Comparison of ENCODE assay signal across 10 cellular contexts in the genomic region with DNA sequence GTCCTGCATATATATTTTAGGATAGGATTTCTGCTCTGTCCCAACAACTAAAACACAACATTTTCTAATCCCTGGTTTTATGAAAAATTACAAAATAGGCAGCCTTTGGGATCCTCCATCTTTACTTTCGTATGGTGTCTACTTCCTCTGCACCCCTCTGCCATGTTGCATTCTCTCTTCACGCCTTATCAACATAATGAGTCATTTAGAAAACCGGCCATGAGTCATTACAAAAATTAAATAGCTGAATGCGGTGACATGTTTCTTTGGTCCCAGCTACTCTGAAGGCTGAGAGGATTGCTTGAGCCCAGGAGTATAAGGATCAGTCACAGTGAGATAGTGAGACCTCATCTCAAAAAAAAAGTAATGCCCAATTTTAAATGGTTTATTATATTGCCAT.
A peak's percentile ranks its signal among the peaks of the same experiment; 100 is the strongest.
DNase-seq lines count a peak whose midpoint lies in the region; ATAC-seq and TF ChIP-seq lines count a peak whose summit lies in the region.
"Had no signal": no experiment of that assay in that cellular context is flagged by ENCODE, and none has a peak within 500 bp of the region (broad histone marks: within the 10 kb centered on the region; RNA-seq: fewer than 3 reads in every experiment).

No MANE protein-coding gene starts in this region.

- H3K36me3 ChIP-seq in psoas muscle (ENCODE audit: insufficient read depth in 1 of 2, low read depth in 1 of 2) = no peaks in the 10 kb centered on the region

- intact Hi-C loops in Right ventricle myocardium inferior (cut with DNase I) (no loop called here), psoas muscle (cut with DNase I) (no loop called here)

- WGBS in psoas muscle, 3 donors = 82 to 95% (median 87%) methylated on average over 4 of the region's 4 CpGs

- H3K27ac Mint-ChIP-seq in activated T-cell treated with anti-CD3 and anti-CD28 coated beads, Interleukin-2, amount 50 U/mL, for 72 hours = no peak overlapping the region
- no peak overlapping the region for H3K27ac Mint-ChIP-seq in activated T-cell treated with anti-CD3 and anti-CD28 coated beads, Interleukin-2, amount 50 U/mL, for 24 hours
- no peak overlapping the region for H3K27ac Mint-ChIP-seq in stimulated activated naive CD8-positive, alpha-beta T cell treated with anti-CD3 and anti-CD28 coated beads, Interleukin-15, amount 100 ng/mL, for 72 hours
- H3K27ac Mint-ChIP-seq: nephron had no signal

- TF ChIP-seq CTCF in psoas muscle (IDR thresholded peaks at IDR 0.05) = no peak

- peaks cover 9% of the 10 kb centered on the region for H3K4me1 ChIP-seq in psoas muscle

- no peak overlapping the region for H3K27ac ChIP-seq in psoas muscle

- no peaks in the 10 kb centered on the region for H3K4me1 Mint-ChIP-seq in activated T-cell treated with anti-CD3 and anti-CD28 coated beads, Interleukin-2, amount 50 U/mL, for 72 hours (ENCODE audit: low read depth)
- peaks cover 2% of the 10 kb centered on the region for H3K4me1 Mint-ChIP-seq in activated T-cell treated with anti-CD3 and anti-CD28 coated beads, Interleukin-2, amount 50 U/mL, for 24 hours (ENCODE audit: low read depth)
- no peaks in the 10 kb centered on the region for H3K4me1 Mint-ChIP-seq in stimulated activated naive CD8-positive, alpha-beta T cell treated with anti-CD3 and anti-CD28 coated beads, Interleukin-15, amount 100 ng/mL, for 72 hours

- H3K9me3 Mint-ChIP-seq in activated T-cell treated with anti-CD3 and anti-CD28 coated beads, Interleukin-2, amount 50 U/mL, for 72 hours = peaks cover 1 to 2% of the 10 kb centered on the region in 2 donors
- peaks cover 3% of the 10 kb centered on the region for H3K9me3 Mint-ChIP-seq in activated T-cell treated with anti-CD3 and anti-CD28 coated beads, Interleukin-2, amount 50 U/mL, for 24 hours
- no peaks in the 10 kb centered on the region for H3K9me3 Mint-ChIP-seq in stimulated activated naive CD8-positive, alpha-beta T cell treated with anti-CD3 and anti-CD28 coated beads, Interleukin-15, amount 100 ng/mL, for 72 hours

- no peaks in the 10 kb centered on the region for H3K27me3 ChIP-seq in psoas muscle (ENCODE audit: insufficient read depth in 3 of 3, low read length in 2 of 3)

- no peak overlapping the region for H3K4me3 ChIP-seq in psoas muscle

- H3K4me3 Mint-ChIP-seq in activated T-cell treated with anti-CD3 and anti-CD28 coated beads, Interleukin-2, amount 50 U/mL, for 72 hours = no peak overlapping the region
- H3K4me3 Mint-ChIP-seq in activated T-cell treated with anti-CD3 and anti-CD28 coated beads, Interleukin-2, amount 50 U/mL, for 24 hours = no peak overlapping the region
- no peak overlapping the region for H3K4me3 Mint-ChIP-seq in stimulated activated naive CD8-positive, alpha-beta T cell treated with anti-CD3 and anti-CD28 coated beads, Interleukin-15, amount 100 ng/mL, for 72 hours
- H3K4me3 Mint-ChIP-seq: nephron had no signal

- peak; percentile 49 to 69 for ATAC-seq in activated T-cell treated with anti-CD3 and anti-CD28 coated beads, Interleukin-2, amount 50 U/mL, for 72 hours (replicated peaks in 1 of 2)
- peak; percentile 87 for ATAC-seq in HG03039 (IDR thresholded peaks at IDR 0.05; ENCODE audit: unreplicated experiment)
- peak; percentile 53 for ATAC-seq in stimulated activated naive CD8-positive, alpha-beta T cell treated with anti-CD3 and anti-CD28 coated beads, Interleukin-15, amount 100 ng/mL, for 72 hours
- ATAC-seq in Right ventricle myocardium inferior = no peak
- no peak for ATAC-seq in psoas muscle

- DNase-seq in activated T-cell treated with anti-CD3 and anti-CD28 coated beads, Interleukin-2, amount 50 U/mL, for 72 hours = peak; percentile 1 to 3
- DNase-seq in activated T-cell treated with anti-CD3 and anti-CD28 coated beads, Interleukin-2, amount 50 U/mL, for 24 hours = no peak
- DNase-seq in RPMI7951 (ENCODE audit: low read depth) (peak; percentile 39), NCI-H524 (lab: John Stamatoyannopoulos, UW) (no peak), Right ventricle myocardium inferior (ENCODE audit: missing footprints) (no peak), psoas muscle (no peak)
- no peak for DNase-seq in stimulated activated naive CD8-positive, alpha-beta T cell treated with anti-CD3 and anti-CD28 coated beads, Interleukin-15, amount 100 ng/mL, for 72 hours
- DNase-seq: activated gamma-delta T cell treated with Interleukin-2 at 50 U/mL for 16 hours had no signal

- H3K36me3 Mint-ChIP-seq in activated T-cell treated with anti-CD3 and anti-CD28 coated beads, Interleukin-2, amount 50 U/mL, for 72 hours (ENCODE audit: insufficient read depth in 2 of 2) = no peaks in the 10 kb centered on the region
- H3K36me3 Mint-ChIP-seq in activated T-cell treated with anti-CD3 and anti-CD28 coated beads, Interleukin-2, amount 50 U/mL, for 24 hours (ENCODE audit: low read depth) = no peaks in the 10 kb centered on the region

- H3K9me3 ChIP-seq in psoas muscle = no peaks in the 10 kb centered on the region

- peaks cover 35% of the 10 kb centered on the region for H3K27me3 Mint-ChIP-seq in activated T-cell treated with anti-CD3 and anti-CD28 coated beads, Interleukin-2, amount 50 U/mL, for 72 hours (ENCODE audit: low read depth)
- H3K27me3 Mint-ChIP-seq in activated T-cell treated with anti-CD3 and anti-CD28 coated beads, Interleukin-2, amount 50 U/mL, for 24 hours = peaks cover 34% of the 10 kb centered on the region
- peaks cover 27% of the 10 kb centered on the region for H3K27me3 Mint-ChIP-seq in stimulated activated naive CD8-positive, alpha-beta T cell treated with anti-CD3 and anti-CD28 coated beads, Interleukin-15, amount 100 ng/mL, for 72 hours

Comparison
In these comparisons a context has a peak if more than half of its experiments do, and no peak if none do; other contexts are left out.
1. DNase-seq: peak in activated T-cell treated with anti-CD3 and anti-CD28 coated beads, Interleukin-2, amount 50 U/mL, for 72 hours (2 of 2) and RPMI7951 (single experiment); none in activated T-cell treated with anti-CD3 and anti-CD28 coated beads, Interleukin-2, amount 50 U/mL, for 24 hours (single experiment), stimulated activated naive CD8-positive, alpha-beta T cell treated with anti-CD3 and anti-CD28 coated beads, Interleukin-15, amount 100 ng/mL, for 72 hours (0 of 2), NCI-H524 (0 of 2), Right ventricle myocardium inferior (single experiment) and psoas muscle (0 of 2).
2. ATAC-seq: peak in activated T-cell treated with anti-CD3 and anti-CD28 coated beads, Interleukin-2, amount 50 U/mL, for 72 hours (2 of 2), HG03039 (single experiment) and stimulated activated naive CD8-positive, alpha-beta T cell treated with anti-CD3 and anti-CD28 coated beads, Interleukin-15, amount 100 ng/mL, for 72 hours (single experiment); none in Right ventricle myocardium inferior (single experiment) and psoas muscle (0 of 4).